12 cellular contexts compared by ENCODE assay signal in genomic region chr2:109208071-109208950, GRCh38.
DNase-seq lines count a peak whose midpoint lies in the region; ATAC-seq, FAIRE-seq and TF ChIP-seq lines count a peak whose summit lies in the region.
"Had no signal": no experiment of that assay in that cellular context is flagged by ENCODE, and none has a peak within 500 bp of the region (broad histone marks: within the 10 kb centered on the region; RNA-seq: fewer than 3 reads in every experiment).

No MANE protein-coding gene starts in this region.

- peaks cover 9% of the 10 kb centered on the region for H3K9me3 ChIP-seq in left ventricle myocardium inferior (replicated peaks)
- no peaks in the 10 kb centered on the region for H3K9me3 ChIP-seq in MM.1S (replicated peaks; ENCODE audit: insufficient read depth, low read length)

- H3K27me3 ChIP-seq in left ventricle myocardium inferior (ENCODE audit: low read depth) = no peaks in the 10 kb centered on the region
- no peaks in the 10 kb centered on the region for H3K27me3 ChIP-seq in MM.1S (replicated peaks; ENCODE audit: insufficient read depth, low read length)

- no peaks in the 10 kb centered on the region for H4K20me1 ChIP-seq in MM.1S (ENCODE audit: insufficient read depth, low read length)

- H3K9me2 ChIP-seq in MM.1S (replicated peaks; ENCODE audit: insufficient read depth, low read length) = no peaks in the 10 kb centered on the region

- ATAC-seq in Right ventricle myocardium superior (ENCODE audit: poor library complexity) (no peak), GM19351 (IDR thresholded peaks at IDR 0.05; ENCODE audit: unreplicated experiment) (no peak), GM18505 (IDR thresholded peaks at IDR 0.05; ENCODE audit: unreplicated experiment) (no peak)

- no peak overlapping the region for H2AFZ ChIP-seq in MM.1S (ENCODE audit: low read length)

- H3K27ac ChIP-seq in left ventricle myocardium inferior (replicated peaks) = peak overlapping the region; percentile 64
- H3K27ac ChIP-seq in MM.1S (ENCODE audit: low read length) = peak overlapping the region; percentile 11; the same call in 1 of the 2 replicates
- H3K27ac ChIP-seq: cardiac muscle cell had no signal

- H3F3A ChIP-seq in MM.1S (ENCODE audit: insufficient read depth, low read length) = peaks cover 4% of the 10 kb centered on the region

- no peak overlapping the region for H3K4me3 ChIP-seq in left ventricle myocardium inferior
- no peak overlapping the region for H3K4me3 ChIP-seq in MM.1S (ENCODE audit: low read length)
- H3K4me3 ChIP-seq: cardiac muscle cell had no signal

- no peak overlapping the region for H3K4me2 ChIP-seq in MM.1S (ENCODE audit: low read depth, low read length)

- H3K9ac ChIP-seq in MM.1S (ENCODE audit: low read length) = no peak overlapping the region

- H3K4me1 ChIP-seq in left ventricle myocardium inferior (peaks cover 59% of the 10 kb centered on the region), MM.1S (ENCODE audit: low read length) (peaks cover 42% of the 10 kb centered on the region)

- no peak for TF ChIP-seq POLR2A in GM18505 (IDR thresholded peaks at IDR 0.05; ENCODE audit: borderline replicate concordance, extremely low read depth, insufficient read depth, insufficient read length)

- DNase-seq in left ventricle myocardium inferior (no peak), Right ventricle myocardium superior (no peak), MM.1S (no peak), ureter (ENCODE audit: low spot score) (no peak), NCI-H510A treated with DMSO at 0.1 percent for 48 hours (lab: John Stamatoyannopoulos, UW) (no peak)
- DNase-seq: activated T-cell treated with anti-CD3 and anti-CD28 coated beads for 4 hours; NCI-H345; stimulated activated CD8-positive, alpha-beta memory T cell treated with anti-CD3 and anti-CD28 coated beads, Interleukin-4, amount 100 ng/mL, for 48 hours had no signal

- no peaks in the 10 kb centered on the region for H3K36me3 ChIP-seq in left ventricle myocardium inferior
- H3K36me3 ChIP-seq in MM.1S (replicated peaks; ENCODE audit: insufficient read depth, low read length) = no peaks in the 10 kb centered on the region
- H3K36me3 ChIP-seq: cardiac muscle cell had no signal

- peaks cover 97% of the 10 kb centered on the region for H3K79me2 ChIP-seq in MM.1S (ENCODE audit: low read length)

- TF ChIP-seq CTCF in left ventricle myocardium inferior (IDR thresholded peaks at IDR 0.05; ENCODE audit: borderline replicate concordance) (peak; percentile 19), MM.1S (IDR thresholded peaks at IDR 0.05; ENCODE audit: low read length) (peak; percentile 40)

- peak; percentile 50 for FAIRE-seq in endometrium (lab: Jason Lieb, UNC)

- intact Hi-C loops in left ventricle myocardium inferior (cut with micrococcal nuclease) (no loop called here), Right ventricle myocardium superior (cut with DNase I) (loop anchor here (10.0 kb wide), 1 partner anchor 74 kb away; no protein-coding TSS in a partner anchor)
